ENCODE assay signal across 22 cellular contexts in the genomic region with DNA sequence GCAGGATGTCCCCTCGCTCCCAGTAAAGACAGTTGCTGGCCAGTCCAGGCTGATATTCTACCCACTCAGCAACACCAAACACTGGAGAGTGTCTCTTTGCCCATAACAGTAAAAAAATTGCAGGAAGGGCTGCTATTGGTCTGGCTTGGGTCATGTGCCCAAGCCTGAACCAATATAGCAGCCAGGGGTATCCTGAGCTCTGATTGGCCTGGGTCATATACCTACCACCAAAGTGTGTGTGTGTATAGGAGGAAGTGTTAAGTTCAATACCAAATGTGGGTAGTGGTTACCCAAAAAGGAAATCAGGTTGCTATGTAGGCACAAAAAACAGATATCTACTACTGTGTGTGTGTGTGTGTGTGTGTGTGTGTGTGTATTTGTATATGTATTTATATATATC.
DNase-seq lines count a peak whose midpoint lies in the region; ATAC-seq and TF ChIP-seq lines count a peak whose summit lies in the region.
"Had no signal": no experiment of that assay in that cellular context is flagged by ENCODE, and none has a peak within 500 bp of the region (broad histone marks: within the 10 kb centered on the region; RNA-seq: fewer than 3 reads in every experiment).

No MANE protein-coding gene starts in this region.

- no peak overlapping the region for H3K4me3 ChIP-seq in GM12865 (ENCODE audit: low read depth, low read length)
- H3K4me3 ChIP-seq: BLaER1 treated with 17β-estradiol and CSF1 and Interleukin-3, amounts not matched to agents 10 nM and 100 nM; esophagus squamous epithelium; gastroesophageal sphincter; ovary; PC-9; right atrium auricular region; suprapubic skin had no signal

- peak; percentile 63 for DNase-seq in activated CD4-positive, alpha-beta T cell treated with anti-CD3 and anti-CD28 coated beads, Interleukin-2, amount 10 ng/mL, durations not matched to agents 24 days and 14 days
- no peak for DNase-seq in activated CD4-positive, alpha-beta T cell treated with anti-CD3 and anti-CD28 coated beads, Interleukin-2, amount 50 U/mL, for 1 hour
- DNase-seq in GM12865 (ENCODE audit: low read depth) (peak; percentile 25), AG08396 (ENCODE audit: low spot score) (no peak)
- DNase-seq in activated CD8-positive, alpha-beta T cell treated with anti-CD3 and anti-CD28 coated beads for 36 hours: no peak
- DNase-seq in naive thymus-derived CD8-positive, alpha-beta T cell: peak in 4 of 10 donors; percentile 0 to 23 (median 8)
- DNase-seq in stimulated activated CD4-positive, alpha-beta T cell treated with anti-CD3 and anti-CD28 coated beads, Interleukin-1b, Interleukin-23, amount 100 ng/mL, for 48 hours: no peak
- no peak for DNase-seq in activated naive CD4-positive, alpha-beta T cell treated with Interleukin-2 at 50 U/mL for 16 hours
- DNase-seq: activated gamma-delta T cell treated with Interleukin-2 at 50 U/mL for 16 hours, esophagus squamous epithelium, KG1, kidney glomerular epithelial cell, mammary epithelial cell, NCI-H187, NCI-H2227 treated with DMSO at 0.1 percent for 48 hours, NCI-H774, ovary, PC-9 had no signal

- POLR2A ChIA-PET in activated CD8-positive, alpha-beta T cell treated with anti-CD3 and anti-CD28 coated beads for 36 hours (lab: Charles Lee): no interaction called here
- POLR2A ChIA-PET in naive thymus-derived CD8-positive, alpha-beta T cell (lab: Charles Lee): interaction anchor here (0.6 kb wide), 1 partner anchor 236 kb away, joined by 3 read pairs; no protein-coding TSS in a partner anchor

- peaks cover 6% of the 10 kb centered on the region for H3K27me3 Mint-ChIP-seq in activated CD4-positive, alpha-beta T cell treated with anti-CD3 and anti-CD28 coated beads, Interleukin-2, amount 10 ng/mL, durations not matched to agents 24 days and 14 days
- peaks cover 3% of the 10 kb centered on the region for H3K27me3 Mint-ChIP-seq in activated CD8-positive, alpha-beta T cell treated with anti-CD3 and anti-CD28 coated beads for 36 hours
- no peaks in the 10 kb centered on the region for H3K27me3 Mint-ChIP-seq in naive thymus-derived CD8-positive, alpha-beta T cell

- CTCF ChIA-PET in activated CD8-positive, alpha-beta T cell treated with anti-CD3 and anti-CD28 coated beads for 36 hours (lab: Charles Lee): interaction anchor here (1.3 kb wide), 1 partner anchor 345 kb away, joined by 3 read pairs; no protein-coding TSS in a partner anchor

- intact Hi-C loops in activated CD4-positive, alpha-beta T cell treated with anti-CD3 and anti-CD28 coated beads, Interleukin-2, amount 10 ng/mL, durations not matched to agents 24 days and 14 days (cut with micrococcal nuclease): no loop called here
- intact Hi-C loops in activated CD8-positive, alpha-beta T cell treated with anti-CD3 and anti-CD28 coated beads for 36 hours (cut with micrococcal nuclease): no loop called here

- peak; percentile 74 for ATAC-seq in activated CD8-positive, alpha-beta T cell treated with anti-CD3 and anti-CD28 coated beads for 36 hours
- ATAC-seq in naive thymus-derived CD8-positive, alpha-beta T cell: peak; percentile 54 to 85
- ATAC-seq: gastroesophageal sphincter had no signal

- peaks cover 5% of the 10 kb centered on the region for H3K4me1 Mint-ChIP-seq in activated CD4-positive, alpha-beta T cell treated with anti-CD3 and anti-CD28 coated beads, Interleukin-2, amount 10 ng/mL, durations not matched to agents 24 days and 14 days
- peaks cover 2% of the 10 kb centered on the region for H3K4me1 Mint-ChIP-seq in activated CD8-positive, alpha-beta T cell treated with anti-CD3 and anti-CD28 coated beads for 36 hours (ENCODE audit: low read depth)
- peaks cover 0 to 4% (median 1%) of the 10 kb centered on the region in 4 donors for H3K4me1 Mint-ChIP-seq in naive thymus-derived CD8-positive, alpha-beta T cell

- no peaks in the 10 kb centered on the region for H3K36me3 Mint-ChIP-seq in activated CD4-positive, alpha-beta T cell treated with anti-CD3 and anti-CD28 coated beads, Interleukin-2, amount 10 ng/mL, durations not matched to agents 24 days and 14 days (ENCODE audit: low read depth)
- H3K36me3 Mint-ChIP-seq in activated CD8-positive, alpha-beta T cell treated with anti-CD3 and anti-CD28 coated beads for 36 hours (ENCODE audit: low read depth): no peaks in the 10 kb centered on the region
- H3K36me3 Mint-ChIP-seq in naive thymus-derived CD8-positive, alpha-beta T cell: no peaks in the 10 kb centered on the region

- H3K4me3 Mint-ChIP-seq in activated CD4-positive, alpha-beta T cell treated with anti-CD3 and anti-CD28 coated beads, Interleukin-2, amount 10 ng/mL, durations not matched to agents 24 days and 14 days: no peak overlapping the region
- H3K4me3 Mint-ChIP-seq in activated CD8-positive, alpha-beta T cell treated with anti-CD3 and anti-CD28 coated beads for 36 hours: no peak overlapping the region
- H3K4me3 Mint-ChIP-seq in naive thymus-derived CD8-positive, alpha-beta T cell: no peak overlapping the region

- H3K27ac Mint-ChIP-seq in activated CD4-positive, alpha-beta T cell treated with anti-CD3 and anti-CD28 coated beads, Interleukin-2, amount 10 ng/mL, durations not matched to agents 24 days and 14 days: peak overlapping the region; percentile 53
- H3K27ac Mint-ChIP-seq in activated CD8-positive, alpha-beta T cell treated with anti-CD3 and anti-CD28 coated beads for 36 hours: no peak overlapping the region
- peak overlapping the region in 1 of 10 donors; percentile 55 for H3K27ac Mint-ChIP-seq in naive thymus-derived CD8-positive, alpha-beta T cell

- no peak for TF ChIP-seq CTCF in GM12865 (IDR thresholded peaks at IDR 0.05; ENCODE audit: insufficient read depth, low read depth, low read length, missing control alignments)
- no peak for TF ChIP-seq CTCF in activated CD8-positive, alpha-beta T cell treated with anti-CD3 and anti-CD28 coated beads for 36 hours (IDR thresholded peaks at IDR 0.05)

- H3K9me3 Mint-ChIP-seq in activated CD4-positive, alpha-beta T cell treated with anti-CD3 and anti-CD28 coated beads, Interleukin-2, amount 10 ng/mL, durations not matched to agents 24 days and 14 days: no peaks in the 10 kb centered on the region
- H3K9me3 Mint-ChIP-seq in activated CD8-positive, alpha-beta T cell treated with anti-CD3 and anti-CD28 coated beads for 36 hours: no peaks in the 10 kb centered on the region
- peaks cover 0 to 2% (median 0%) of the 10 kb centered on the region in 9 donors for H3K9me3 Mint-ChIP-seq in naive thymus-derived CD8-positive, alpha-beta T cell

Comparison
In these comparisons a context has a peak if more than half of its experiments do, and no peak if none do; other contexts are left out.
1. DNase-seq: peak in activated CD4-positive, alpha-beta T cell treated with anti-CD3 and anti-CD28 coated beads, Interleukin-2, amount 10 ng/mL, durations not matched to agents 24 days and 14 days (single experiment) and GM12865 (single experiment); none in activated CD4-positive, alpha-beta T cell treated with anti-CD3 and anti-CD28 coated beads, Interleukin-2, amount 50 U/mL, for 1 hour (single experiment), activated CD8-positive, alpha-beta T cell treated with anti-CD3 and anti-CD28 coated beads for 36 hours (single experiment), AG08396 (single experiment), stimulated activated CD4-positive, alpha-beta T cell treated with anti-CD3 and anti-CD28 coated beads, Interleukin-1b, Interleukin-23, amount 100 ng/mL, for 48 hours (single experiment) and activated naive CD4-positive, alpha-beta T cell treated with Interleukin-2 at 50 U/mL for 16 hours (single experiment).